ENCODE assay signal across 10 cellular contexts in the genomic region with DNA sequence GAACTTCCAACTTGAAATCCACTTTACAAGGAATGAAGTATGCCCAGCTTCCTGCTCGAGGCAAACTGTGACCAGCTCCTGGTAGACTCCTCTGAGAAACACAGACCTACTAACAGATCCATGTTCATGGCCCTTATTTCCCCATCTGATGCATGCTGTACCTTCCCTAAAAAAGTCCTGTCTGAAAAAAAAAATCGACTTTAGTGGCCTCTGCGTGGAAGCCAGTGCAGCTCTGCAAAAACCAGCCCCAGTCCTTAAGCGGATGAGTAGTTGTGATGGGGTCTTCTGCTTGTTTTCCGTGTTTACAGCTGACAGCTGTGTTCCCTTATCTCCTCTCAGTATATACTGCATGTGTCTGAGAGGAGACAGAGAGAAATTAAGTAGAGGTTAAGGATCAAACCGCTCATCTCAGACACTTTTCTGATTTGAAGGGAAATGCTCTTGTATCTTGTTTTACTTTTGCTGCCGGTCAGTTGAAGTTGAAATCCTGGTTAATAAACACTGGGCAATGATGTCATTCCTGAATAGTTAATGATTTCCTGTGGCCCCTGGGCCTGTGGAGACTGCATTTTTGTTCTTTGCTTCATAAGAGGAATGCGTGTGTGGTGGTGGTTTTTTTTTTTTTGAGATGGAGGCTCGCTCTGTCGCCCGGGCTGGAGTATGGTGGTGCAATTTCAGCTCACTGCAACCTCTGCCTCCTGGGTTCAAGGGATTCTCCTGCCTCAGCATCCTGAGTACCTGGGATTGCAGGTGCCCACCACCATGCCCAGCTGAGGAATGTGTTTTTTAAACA.
A peak's percentile ranks its signal among the peaks of the same experiment; 100 is the strongest.
DNase-seq lines count a peak whose midpoint lies in the region; ATAC-seq and TF ChIP-seq lines count a peak whose summit lies in the region.
"Had no signal": no experiment of that assay in that cellular context is flagged by ENCODE, and none has a peak within 500 bp of the region (broad histone marks: within the 10 kb centered on the region; RNA-seq: fewer than 3 reads in every experiment).

No MANE protein-coding gene starts in this region.

- DNase-seq in ELF-1 (ENCODE audit: low read depth, low spot score) (peak; percentile 31), WTC11 (ENCODE audit: low spot score) (no peak), glomerular endothelial cell (ENCODE audit: extremely low read depth, low read depth, low spot score) (peak; percentile 52), sciatic nerve (ENCODE audit: low spot score) (no peak), GM20000 (ENCODE audit: low spot score) (no peak), GM19238 (ENCODE audit: insufficient read length, low spot score) (no peak), occipital lobe (lab: John Stamatoyannopoulos, UW) (no peak), SHP77 treated with DMSO at 0.1 percent for 48 hours (lab: John Stamatoyannopoulos, UW) (no peak)
- DNase-seq: NCI-H1436 had no signal

- CTCF ChIA-PET in WTC11 (lab: Charles Lee), result no interaction called here

- H3K4me1 Mint-ChIP-seq in WTC11, result peaks cover 26% of the 10 kb centered on the region

- no peaks in the 10 kb centered on the region for H3K9me3 Mint-ChIP-seq in WTC11

- H3K27me3 Mint-ChIP-seq in WTC11 (ENCODE audit: low read depth), result no peaks in the 10 kb centered on the region

- no peak for TF ChIP-seq CTCF in WTC11 (IDR thresholded peaks at IDR 0.05)
- no peak for TF ChIP-seq CTCF in GM20000 (IDR thresholded peaks at IDR 0.05; ENCODE audit: extremely low read depth, missing control alignments)

- intact Hi-C loops in sciatic nerve (cut with DNase I), result no loop called here

- ATAC-seq in WTC11 (peak; percentile 31; the same call in 1 of the 2 replicates), sciatic nerve (peak; percentile 72)

- no peak overlapping the region; the same call in 1 of the 2 replicates for H3K27ac Mint-ChIP-seq in WTC11
- H3K27ac Mint-ChIP-seq: activated T-helper 2 cell treated with anti-CD3 and anti-CD28 coated beads, Interferon-gamma antibody, Interleukin-2, Interleukin-4, amounts not matched to agents 10 μg/mL and 5 μg/mL and 100 μg/mL, durations not matched to agents 14 hours and 24 hours and 36 hours had no signal

- H3K4me3 Mint-ChIP-seq in WTC11, result no peak overlapping the region

- H3K36me3 Mint-ChIP-seq in WTC11, result peaks cover 36% of the 10 kb centered on the region

- POLR2A ChIA-PET in WTC11 (lab: Charles Lee), result no interaction called here

TF ChIP-seq in WTC11, 78 proteins besides CTCF, POLR2A, EP300 and RAD21:
- TF ChIP-seq ZNF138 (CRISPR knock-in tag; conservative IDR thresholded peaks at IDR 0.05) (no peak), NFATC4 (CRISPR knock-in tag; IDR thresholded peaks at IDR 0.05) (no peak), ZBTB21 (CRISPR knock-in tag; IDR thresholded peaks at IDR 0.05; ENCODE audit: borderline replicate concordance) (no peak), NR3C1 (CRISPR knock-in tag; conservative IDR thresholded peaks at IDR 0.05; ENCODE audit: low read depth) (no peak), JUN (CRISPR knock-in tag; IDR thresholded peaks at IDR 0.05) (no peak), ESRRA (CRISPR knock-in tag; IDR thresholded peaks at IDR 0.05; ENCODE audit: borderline replicate concordance) (no peak)
TF ChIP-seq in WTC11: peak in this region for 0.

Comparison
In these comparisons a context has a peak if more than half of its experiments do, and no peak if none do; other contexts are left out.
1. DNase-seq: peak in ELF-1 (single experiment) and glomerular endothelial cell (single experiment); none in WTC11 (single experiment), sciatic nerve (single experiment), GM20000 (single experiment), GM19238 (single experiment), occipital lobe (single experiment) and SHP77 treated with DMSO at 0.1 percent for 48 hours (single experiment).